ENCODE assay signal across 14 cellular contexts in genomic region chr3:16909802-16910201, GRCh38.
"Had no signal": no experiment of that assay in that cellular context is flagged by ENCODE, and none has a peak within 500 bp of the region (broad histone marks: within the 10 kb centered on the region; RNA-seq: fewer than 3 reads in every experiment).

No MANE protein-coding gene starts in this region.

- H3K4me3 Mint-ChIP-seq: activated CD8-positive, alpha-beta T cell treated with anti-CD3 and anti-CD28 coated beads, Interleukin-2, amount 10 ng/mL, durations not matched to agents 7 days and 5 days; activated T-helper 1 cell treated with anti-CD3 and anti-CD28 coated beads, Interleukin-12 subunit alpha, Interleukin-12 subunit beta, Interleukin-2, Interleukin-4 antibody, amounts not matched to agents 30 ng/mL and 10 ng/mL and 1 ng/mL, durations not matched to agents 14 hours and 24 hours and 36 hours; natural killer cell treated with Interleukin-12 subunit alpha and Interleukin-12 subunit beta and Interleukin-15 and Interleukin-18, amount 100 ng/mL, for 72 hours had no signal

- H3K27ac Mint-ChIP-seq: activated CD8-positive, alpha-beta T cell treated with anti-CD3 and anti-CD28 coated beads, Interleukin-2, amount 10 ng/mL, durations not matched to agents 7 days and 5 days; activated T-helper 1 cell treated with anti-CD3 and anti-CD28 coated beads, Interleukin-12 subunit alpha, Interleukin-12 subunit beta, Interleukin-2, Interleukin-4 antibody, amounts not matched to agents 30 ng/mL and 10 ng/mL and 1 ng/mL, durations not matched to agents 14 hours and 24 hours and 36 hours; natural killer cell treated with Interleukin-12 subunit alpha and Interleukin-12 subunit beta and Interleukin-15 and Interleukin-18, amount 100 ng/mL, for 72 hours had no signal

- H3K27me3 ChIP-seq: body of pancreas, dorsolateral prefrontal cortex, sigmoid colon, stomach had no signal

- H3K36me3 ChIP-seq: sigmoid colon, stomach had no signal

- H3K9me3 Mint-ChIP-seq: activated T-helper 1 cell treated with anti-CD3 and anti-CD28 coated beads, Interleukin-12 subunit alpha, Interleukin-12 subunit beta, Interleukin-2, Interleukin-4 antibody, amounts not matched to agents 30 ng/mL and 10 ng/mL and 1 ng/mL, durations not matched to agents 14 hours and 24 hours and 36 hours; natural killer cell treated with Interleukin-12 subunit alpha and Interleukin-12 subunit beta and Interleukin-15 and Interleukin-18, amount 100 ng/mL, for 72 hours had no signal

- ATAC-seq: activated CD8-positive, alpha-beta T cell treated with anti-CD3 and anti-CD28 coated beads, Interleukin-2, amount 10 ng/mL, durations not matched to agents 7 days and 5 days; body of pancreas; esophagus mucosa; natural killer cell treated with Interleukin-12 subunit alpha and Interleukin-12 subunit beta and Interleukin-15 and Interleukin-18, amount 100 ng/mL, for 72 hours had no signal

- H3K36me3 Mint-ChIP-seq: natural killer cell treated with Interleukin-12 subunit alpha and Interleukin-12 subunit beta and Interleukin-15 and Interleukin-18, amount 100 ng/mL, for 72 hours had no signal

- H3K27me3 Mint-ChIP-seq: natural killer cell treated with Interleukin-12 subunit alpha and Interleukin-12 subunit beta and Interleukin-15 and Interleukin-18, amount 100 ng/mL, for 72 hours had no signal

- H3K9me3 ChIP-seq: body of pancreas, sigmoid colon, stomach had no signal

- DNase-seq: activated CD4-positive, alpha-beta T cell treated with anti-CD3 and anti-CD28 coated beads for 48 hours; activated CD8-positive, alpha-beta memory T cell treated with anti-CD3 and anti-CD28 coated beads, Interleukin-2, amount 50 U/mL, for 48 hours; activated CD8-positive, alpha-beta T cell treated with anti-CD3 and anti-CD28 coated beads, Interleukin-2, amount 10 ng/mL, durations not matched to agents 7 days and 5 days; activated naive CD4-positive, alpha-beta T cell; body of pancreas; sigmoid colon; stomach; SW 1271; T1000 had no signal

- H3K27ac ChIP-seq: body of pancreas, sigmoid colon, stomach, VCaP had no signal

- H3K4me3 ChIP-seq: body of pancreas, dorsolateral prefrontal cortex, sigmoid colon, stomach had no signal
